In the genomic region with DNA sequence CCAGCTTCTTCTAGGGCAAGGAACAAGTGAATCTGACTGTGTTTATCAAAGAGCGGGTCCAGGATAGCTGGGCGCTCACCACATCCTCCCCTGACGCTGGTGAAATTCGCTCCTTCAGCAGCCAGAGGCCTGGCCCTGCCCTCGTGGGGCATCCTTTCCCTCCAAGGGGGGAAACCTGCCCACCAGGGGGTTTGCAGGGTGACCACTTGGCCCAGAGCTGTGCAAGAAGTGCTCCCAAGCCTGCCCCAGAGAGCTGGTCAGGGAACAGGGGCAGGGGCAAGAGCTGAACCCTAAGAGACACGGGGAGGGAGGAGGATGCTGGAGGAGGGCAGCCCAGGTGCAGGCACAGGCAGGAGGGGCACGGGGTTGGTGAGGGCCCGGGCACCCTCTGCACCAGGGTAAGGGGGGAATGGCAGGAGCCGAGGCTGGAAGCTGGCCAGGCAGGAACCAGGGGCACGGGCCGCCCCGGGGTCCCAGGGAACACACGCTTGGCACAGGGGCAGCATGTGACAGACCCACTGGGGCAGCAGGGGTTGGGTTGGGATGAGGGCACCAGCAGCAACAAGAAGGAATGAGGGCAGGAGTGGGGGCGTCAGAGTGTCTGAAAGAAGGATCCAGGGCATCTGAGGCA, we compare ENCODE assay signal across 1 cellular context.
TF ChIP-seq lines count a peak whose summit lies in the region.

No MANE protein-coding gene starts in this region.

TF ChIP-seq in GM12878, 131 proteins besides CTCF, POLR2A, EP300 and RAD21:
- TF ChIP-seq BMI1 (IDR thresholded peaks at IDR 0.05; ENCODE audit: borderline replicate concordance), result no peak
- no peak for TF ChIP-seq HDAC2 (IDR thresholded peaks at IDR 0.05)
- no peak for TF ChIP-seq KLF5 (IDR thresholded peaks at IDR 0.05; ENCODE audit: partially characterized antibody)
- TF ChIP-seq PML (IDR thresholded peaks at IDR 0.05; ENCODE audit: low read length), result no peak
- no peak for TF ChIP-seq TARDBP (IDR thresholded peaks at IDR 0.05; ENCODE audit: borderline replicate concordance)
- TF ChIP-seq BCL3 (IDR thresholded peaks at IDR 0.05; ENCODE audit: borderline replicate concordance, insufficient read depth, low read depth, low read length, poor library complexity, severe bottlenecking), result no peak
